Comparison of ENCODE assay signal across 17 cellular contexts in genomic region chr3:63405882-63406281, GRCh38.
DNase-seq lines count a peak whose midpoint lies in the region; ATAC-seq and TF ChIP-seq lines count a peak whose summit lies in the region.
"Had no signal": no experiment of that assay in that cellular context is flagged by ENCODE, and none has a peak within 500 bp of the region (broad histone marks: within the 10 kb centered on the region; RNA-seq: fewer than 3 reads in every experiment).

No MANE protein-coding gene starts in this region.

- H3K9me3 ChIP-seq in GM23248 (ENCODE audit: low read depth) (no peaks in the 10 kb centered on the region), MM.1S (replicated peaks; ENCODE audit: insufficient read depth, low read length) (no peaks in the 10 kb centered on the region)

- peak; percentile 1 for DNase-seq in EH (ENCODE audit: low read depth)
- DNase-seq in WTC11 (ENCODE audit: low spot score), result no peak
- no peak for DNase-seq in foreskin keratinocyte
- no peak for DNase-seq in GM23248
- DNase-seq in activated gamma-delta T cell (lab: John Stamatoyannopoulos, UW), result no peak
- no peak for DNase-seq in MM.1S
- DNase-seq: CD4-positive, alpha-beta T cell; H7; MV-4-11; NCI-H1417 treated with DMSO at 0.1 percent for 48 hours; NCI-H2029 treated with DMSO at 0.1 percent for 48 hours; NCI-H2227 treated with DMSO at 0.1 percent for 48 hours; NCI-H524 treated with DMSO at 0.1 percent for 48 hours; NK-92 treated with Interleukin-12 subunit alpha and Interleukin-12 subunit beta, amount 100 ng/mL, for 24 hours had no signal

- no peaks in the 10 kb centered on the region for H3K36me3 ChIP-seq in GM23248 (ENCODE audit: low read depth)
- H3K36me3 ChIP-seq in MM.1S (replicated peaks; ENCODE audit: insufficient read depth, low read length), result no peaks in the 10 kb centered on the region

- no peaks in the 10 kb centered on the region for H3K27me3 Mint-ChIP-seq in WTC11 (ENCODE audit: low read depth)
- H3K27me3 Mint-ChIP-seq: CD4-positive, alpha-beta T cell had no signal

- H4K20me1 ChIP-seq in GM23248 (ENCODE audit: insufficient read depth) (no peaks in the 10 kb centered on the region), MM.1S (ENCODE audit: insufficient read depth, low read length) (no peaks in the 10 kb centered on the region)

- no peak overlapping the region for H3K27ac ChIP-seq in 22Rv1
- H3K27ac ChIP-seq in foreskin keratinocyte, result no peak overlapping the region
- no peak overlapping the region for H3K27ac ChIP-seq in GM23248
- H3K27ac ChIP-seq in MM.1S (ENCODE audit: low read length), result no peak overlapping the region
- H3K27ac ChIP-seq: SK-N-MC had no signal

- no peak overlapping the region for H2AFZ ChIP-seq in GM23248
- H2AFZ ChIP-seq in MM.1S (ENCODE audit: low read length), result no peak overlapping the region

- H3F3A ChIP-seq in GM23248 (ENCODE audit: insufficient read depth) (no peaks in the 10 kb centered on the region), MM.1S (ENCODE audit: insufficient read depth, low read length) (no peaks in the 10 kb centered on the region)

- 70 to 71% methylated on average over 3 of the region's 3 CpGs for WGBS in GM23248 (ENCODE audit: low coverage in 1 of 2, low lambda C conversion rate in 2 of 2, missing lambda C conversion rate in 2 of 2), 2 experiments

- H3K27ac Mint-ChIP-seq in WTC11, result no peak overlapping the region
- H3K27ac Mint-ChIP-seq: CD4-positive, alpha-beta T cell; IgD-negative memory B cell had no signal

- H3K79me2 ChIP-seq in GM23248 (ENCODE audit: insufficient read depth) (no peaks in the 10 kb centered on the region), MM.1S (ENCODE audit: low read length) (no peaks in the 10 kb centered on the region)

- H3K36me3 Mint-ChIP-seq in WTC11, result peaks cover 11% of the 10 kb centered on the region
- H3K36me3 Mint-ChIP-seq: IgD-negative memory B cell had no signal

- CTCF ChIA-PET in WTC11 (lab: Charles Lee), result interaction anchor here (1.6 kb wide), 1 partner anchor 41 kb away, joined by 8 read pairs; no protein-coding TSS in a partner anchor

- peak; percentile 34; the same call in 1 of the 2 replicates for ATAC-seq in WTC11
- no peak for ATAC-seq in foreskin keratinocyte

- no peaks in the 10 kb centered on the region for H3K4me1 Mint-ChIP-seq in WTC11
- H3K4me1 Mint-ChIP-seq: IgD-negative memory B cell had no signal

- POLR2A ChIA-PET in WTC11 (lab: Charles Lee), result no interaction called here

- H3K9ac ChIP-seq in GM23248 (no peak overlapping the region), MM.1S (ENCODE audit: low read length) (no peak overlapping the region)

- H3K27me3 ChIP-seq in foreskin keratinocyte (peaks cover 4% of the 10 kb centered on the region), GM23248 (replicated peaks; ENCODE audit: insufficient read depth) (no peaks in the 10 kb centered on the region), MM.1S (replicated peaks; ENCODE audit: insufficient read depth, low read length) (no peaks in the 10 kb centered on the region)

- H3K4me1 ChIP-seq in foreskin keratinocyte (no peaks in the 10 kb centered on the region), GM23248 (ENCODE audit: insufficient read depth) (no peaks in the 10 kb centered on the region), MM.1S (ENCODE audit: low read length) (no peaks in the 10 kb centered on the region)

- TF ChIP-seq CTCF in 22Rv1 (IDR thresholded peaks at IDR 0.05) (peak; percentile 14), WTC11 (IDR thresholded peaks at IDR 0.05) (no peak), foreskin keratinocyte (conservative IDR thresholded peaks at IDR 0.05) (peak; percentile 30), MM.1S (IDR thresholded peaks at IDR 0.05; ENCODE audit: low read length) (no peak)

- no peak overlapping the region for H3K4me3 Mint-ChIP-seq in WTC11
- H3K4me3 Mint-ChIP-seq: CD4-positive, alpha-beta T cell; IgD-negative memory B cell had no signal

- H3K9me2 ChIP-seq in GM23248 (ENCODE audit: insufficient read depth), result no peaks in the 10 kb centered on the region
- H3K9me2 ChIP-seq in MM.1S (replicated peaks; ENCODE audit: insufficient read depth, low read length), result no peaks in the 10 kb centered on the region

- in situ Hi-C loops in GM23248 (cut with MboI), result no loop called here

- H3K4me3 ChIP-seq in GM23248 (no peak overlapping the region), MM.1S (ENCODE audit: low read length) (no peak overlapping the region)
- H3K4me3 ChIP-seq: SK-N-MC had no signal

- H3K4me2 ChIP-seq in GM23248 (ENCODE audit: unreplicated experiment), result no peak overlapping the region
- no peak overlapping the region for H3K4me2 ChIP-seq in MM.1S (ENCODE audit: low read depth, low read length)

- peaks cover 18% of the 10 kb centered on the region for H3K9me3 Mint-ChIP-seq in WTC11
- H3K9me3 Mint-ChIP-seq: CD4-positive, alpha-beta T cell had no signal

TF ChIP-seq in WTC11, 78 proteins besides CTCF, POLR2A, EP300 and RAD21 (continues in another document):
- TF ChIP-seq E2F5 (CRISPR knock-in tag; IDR thresholded peaks at IDR 0.05) (no peak), PRDM15 (CRISPR knock-in tag; IDR thresholded peaks at IDR 0.05) (no peak), FOXK1 (CRISPR knock-in tag; IDR thresholded peaks at IDR 0.05) (no peak), HMGXB4 (CRISPR knock-in tag; IDR thresholded peaks at IDR 0.05) (no peak), NR3C1 (CRISPR knock-in tag; conservative IDR thresholded peaks at IDR 0.05; ENCODE audit: low read depth) (no peak), ZNF138 (CRISPR knock-in tag; conservative IDR thresholded peaks at IDR 0.05) (no peak), ZNF121 (CRISPR knock-in tag; IDR thresholded peaks at IDR 0.05) (no peak), MXD4 (CRISPR knock-in tag; IDR thresholded peaks at IDR 0.05; ENCODE audit: borderline replicate concordance) (no peak)
- TF ChIP-seq, protein P1, sequence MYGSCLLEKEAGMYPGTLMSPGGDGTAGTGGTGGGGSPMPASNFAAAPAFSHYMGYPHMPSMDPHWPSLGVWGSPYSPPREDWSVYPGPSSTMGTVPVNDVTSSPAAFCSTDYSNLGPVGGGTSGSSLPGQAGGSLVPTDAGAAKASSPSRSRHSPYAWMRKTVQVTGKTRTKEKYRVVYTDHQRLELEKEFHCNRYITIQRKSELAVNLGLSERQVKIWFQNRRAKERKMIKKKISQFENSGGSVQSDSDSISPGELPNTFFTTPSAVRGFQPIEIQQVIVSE (CRISPR knock-in tag; IDR thresholded peaks at IDR 0.05; ENCODE audit: borderline replicate concordance), result no peak
- TF ChIP-seq, protein P2, sequence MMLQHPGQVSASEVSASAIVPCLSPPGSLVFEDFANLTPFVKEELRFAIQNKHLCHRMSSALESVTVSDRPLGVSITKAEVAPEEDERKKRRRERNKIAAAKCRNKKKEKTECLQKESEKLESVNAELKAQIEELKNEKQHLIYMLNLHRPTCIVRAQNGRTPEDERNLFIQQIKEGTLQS (CRISPR knock-in tag; conservative IDR thresholded peaks at IDR 0.05), result no peak

Comparison
In these comparisons a context has a peak if more than half of its experiments do, and no peak if none do; other contexts are left out.
1. CTCF ChIP-seq: peak in 22Rv1 (single experiment) and foreskin keratinocyte (single experiment); none in WTC11 (single experiment) and MM.1S (single experiment).